Comparison of ENCODE assay signal across 15 cellular contexts in genomic region chr15:59892995-59893394, GRCh38.
A peak's percentile ranks its signal among the peaks of the same experiment; 100 is the strongest.
DNase-seq lines count a peak whose midpoint lies in the region; FAIRE-seq and TF ChIP-seq lines count a peak whose summit lies in the region.
"Had no signal": no experiment of that assay in that cellular context is flagged by ENCODE, and none has a peak within 500 bp of the region (broad histone marks: within the 10 kb centered on the region; RNA-seq: fewer than 3 reads in every experiment).

No MANE protein-coding gene starts in this region.

- H3K4me1 Mint-ChIP-seq in activated T-helper 1 cell treated with anti-CD3 and anti-CD28 coated beads, Interleukin-12 subunit alpha, Interleukin-12 subunit beta, Interleukin-2, Interleukin-4 antibody, amounts not matched to agents 30 ng/mL and 10 ng/mL and 1 ng/mL, durations not matched to agents 14 hours and 24 hours and 36 hours (ENCODE audit: low read depth), result no peaks in the 10 kb centered on the region

- TF ChIP-seq CTCF in NB4 (IDR thresholded peaks at IDR 0.05; ENCODE audit: low read depth, low read length), result no peak
- TF ChIP-seq CTCF in choroid plexus epithelial cell (conservative IDR thresholded peaks at IDR 0.05; ENCODE audit: low read depth, low read length), result no peak

- intact Hi-C loops in activated T-helper 1 cell treated with anti-CD3 and anti-CD28 coated beads, Interleukin-12 subunit alpha, Interleukin-12 subunit beta, Interleukin-2, Interleukin-4 antibody, amounts not matched to agents 30 ng/mL and 10 ng/mL and 1 ng/mL, durations not matched to agents 14 hours and 24 hours and 36 hours (cut with micrococcal nuclease), result no loop called here

- FAIRE-seq in GM12891 (lab: Jason Lieb, UNC), result no peak

- no peaks in the 10 kb centered on the region for H3K27me3 Mint-ChIP-seq in activated T-helper 1 cell treated with anti-CD3 and anti-CD28 coated beads, Interleukin-12 subunit alpha, Interleukin-12 subunit beta, Interleukin-2, Interleukin-4 antibody, amounts not matched to agents 30 ng/mL and 10 ng/mL and 1 ng/mL, durations not matched to agents 14 hours and 24 hours and 36 hours (ENCODE audit: insufficient read depth)

- no peak overlapping the region for H3K4me3 Mint-ChIP-seq in activated T-helper 1 cell treated with anti-CD3 and anti-CD28 coated beads, Interleukin-12 subunit alpha, Interleukin-12 subunit beta, Interleukin-2, Interleukin-4 antibody, amounts not matched to agents 30 ng/mL and 10 ng/mL and 1 ng/mL, durations not matched to agents 14 hours and 24 hours and 36 hours
- H3K4me3 Mint-ChIP-seq: activated T-cell treated with anti-CD3 and anti-CD28 coated beads, Interleukin-2, amount 50 U/mL, for 4 hours had no signal

- no peaks in the 10 kb centered on the region for H3K36me3 Mint-ChIP-seq in activated T-helper 1 cell treated with anti-CD3 and anti-CD28 coated beads, Interleukin-12 subunit alpha, Interleukin-12 subunit beta, Interleukin-2, Interleukin-4 antibody, amounts not matched to agents 30 ng/mL and 10 ng/mL and 1 ng/mL, durations not matched to agents 14 hours and 24 hours and 36 hours (ENCODE audit: low read depth)

- TF ChIP-seq POLR2A in NB4 (IDR thresholded peaks at IDR 0.05; ENCODE audit: extremely low read depth, insufficient read length) (no peak), GM12891 (IDR thresholded peaks at IDR 0.05; ENCODE audit: low read depth, low read length) (no peak)

- no peak overlapping the region for H3K27ac Mint-ChIP-seq in activated T-helper 1 cell treated with anti-CD3 and anti-CD28 coated beads, Interleukin-12 subunit alpha, Interleukin-12 subunit beta, Interleukin-2, Interleukin-4 antibody, amounts not matched to agents 30 ng/mL and 10 ng/mL and 1 ng/mL, durations not matched to agents 14 hours and 24 hours and 36 hours

- H3K4me3 ChIP-seq in NB4 (ENCODE audit: low read depth, low read length), result no peak overlapping the region
- no peak overlapping the region for H3K4me3 ChIP-seq in choroid plexus epithelial cell (ENCODE audit: low read depth, low read length)
- H3K4me3 ChIP-seq: BLaER1 treated with 17β-estradiol and CSF1 and Interleukin-3, amounts not matched to agents 10 nM and 100 nM; esophagus muscularis mucosa; SJSA1 had no signal

- H3K9me3 Mint-ChIP-seq in activated T-helper 1 cell treated with anti-CD3 and anti-CD28 coated beads, Interleukin-12 subunit alpha, Interleukin-12 subunit beta, Interleukin-2, Interleukin-4 antibody, amounts not matched to agents 30 ng/mL and 10 ng/mL and 1 ng/mL, durations not matched to agents 14 hours and 24 hours and 36 hours, result no peaks in the 10 kb centered on the region
- H3K9me3 Mint-ChIP-seq: activated T-cell treated with anti-CD3 and anti-CD28 coated beads, Interleukin-2, amount 50 U/mL, for 4 hours had no signal

- peak; percentile 28 for DNase-seq in EH (ENCODE audit: low read depth)
- peak; percentile 14 for DNase-seq in NB4 (ENCODE audit: low read depth)
- DNase-seq in choroid plexus epithelial cell (ENCODE audit: low read depth), result peak; percentile 35
- DNase-seq in myocyte (ENCODE audit: low read depth), result peak; percentile 56
- no peak for DNase-seq in activated T-cell treated with anti-CD3 and anti-CD28 coated beads, Interleukin-2, amount 50 U/mL, for 1 hour
- no peak for DNase-seq in GM12891 (ENCODE audit: insufficient read length, low spot score)
- no peak for DNase-seq in activated T-helper 1 cell treated with anti-CD3 and anti-CD28 coated beads, Interleukin-12 subunit alpha, Interleukin-12 subunit beta, Interleukin-2, Interleukin-4 antibody, amounts not matched to agents 30 ng/mL and 10 ng/mL and 1 ng/mL, durations not matched to agents 14 hours and 24 hours and 36 hours (ENCODE audit: low spot score)
- DNase-seq in DMS79 treated with DMSO at 0.1 percent for 48 hours (lab: John Stamatoyannopoulos, UW), result no peak
- DNase-seq: activated T-cell treated with anti-CD3 and anti-CD28 coated beads, Interleukin-2, amount 50 U/mL, for 4 hours; caudate nucleus; NCI-H1417 treated with DMSO at 0.1 percent for 48 hours; NCI-H524 treated with DMSO at 0.1 percent for 48 hours had no signal

TF ChIP-seq in GM12891, 5 proteins besides CTCF, POLR2A, EP300 and RAD21:
- TF ChIP-seq PAX5 (IDR thresholded peaks at IDR 0.05; ENCODE audit: insufficient read depth, low read length, severe bottlenecking) (no peak), POU2F2 (IDR thresholded peaks at IDR 0.05; ENCODE audit: low read depth, low read length) (no peak), SPI1 (IDR thresholded peaks at IDR 0.05; ENCODE audit: low read depth, low read length) (no peak), TAF1 (IDR thresholded peaks at IDR 0.05; ENCODE audit: low read depth, low read length) (no peak), POLR2AphosphoS5 (IDR thresholded peaks at IDR 0.05; ENCODE audit: low read depth, low read length) (no peak)

Comparison
In these comparisons a context has a peak if more than half of its experiments do, and no peak if none do; other contexts are left out.
1. DNase-seq: peak in EH (single experiment), NB4 (single experiment), choroid plexus epithelial cell (single experiment) and myocyte (single experiment); none in activated T-cell treated with anti-CD3 and anti-CD28 coated beads, Interleukin-2, amount 50 U/mL, for 1 hour (single experiment), GM12891 (single experiment), activated T-helper 1 cell treated with anti-CD3 and anti-CD28 coated beads, Interleukin-12 subunit alpha, Interleukin-12 subunit beta, Interleukin-2, Interleukin-4 antibody, amounts not matched to agents 30 ng/mL and 10 ng/mL and 1 ng/mL, durations not matched to agents 14 hours and 24 hours and 36 hours (single experiment) and DMS79 treated with DMSO at 0.1 percent for 48 hours (single experiment).